25 cellular contexts compared by ENCODE assay signal in genomic region chr1:6476483-6476882, GRCh38. TPM values are rescaled to one million over a fixed set of nuclear protein-coding genes. Genes with fewer than 3 reads are reported as not detected.
"Had no signal": no experiment of that assay in that cellular context is flagged by ENCODE, and none has a peak within 500 bp of the region (broad histone marks: within the 10 kb centered on the region; RNA-seq: fewer than 3 reads in every experiment).

No MANE protein-coding gene starts in this region.

- H3K9me3 ChIP-seq: left lung, psoas muscle, suprapubic skin, upper lobe of left lung had no signal

- H3K27ac Mint-ChIP-seq: activated CD4-positive, alpha-beta T cell treated with anti-CD3 and anti-CD28 coated beads, Interleukin-2, amount 10 ng/mL, durations not matched to agents 24 days and 14 days; activated CD8-positive, alpha-beta T cell treated with anti-CD3 and anti-CD28 coated beads for 36 hours; activated naive CD4-positive, alpha-beta T cell treated with anti-CD3 and anti-CD28 coated beads for 36 hours; activated T-helper 2 cell treated with anti-CD3 and anti-CD28 coated beads, Interferon-gamma antibody, Interleukin-2, Interleukin-4, amounts not matched to agents 10 μg/mL and 5 μg/mL and 100 μg/mL, durations not matched to agents 14 hours and 24 hours and 36 hours had no signal

- H3K36me3 Mint-ChIP-seq: naive thymus-derived CD4-positive, alpha-beta T cell had no signal

- ATAC-seq: left lung; naive thymus-derived CD4-positive, alpha-beta T cell had no signal

- H3K27me3 Mint-ChIP-seq: activated CD8-positive, alpha-beta T cell treated with anti-CD3 and anti-CD28 coated beads for 36 hours; brain had no signal

- H3K4me3 ChIP-seq: dorsolateral prefrontal cortex, left lung, neural progenitor cell, psoas muscle, smooth muscle cell, suprapubic skin, upper lobe of left lung had no signal

- DNase-seq: activated CD4-positive, alpha-beta T cell treated with anti-CD3 and anti-CD28 coated beads, Interleukin-2, amount 10 ng/mL, durations not matched to agents 24 days and 14 days; activated CD8-positive, alpha-beta T cell treated with anti-CD3 and anti-CD28 coated beads for 36 hours; activated naive CD4-positive, alpha-beta T cell treated with anti-CD3 and anti-CD28 coated beads for 36 hours; activated T-cell treated with anti-CD3 and anti-CD28 coated beads, Interleukin-2, amount 50 U/mL, for 1 hour; anterior cingulate cortex; caudate nucleus; dorsolateral prefrontal cortex; erythroblast; left lung; mammary epithelial cell; naive thymus-derived CD4-positive, alpha-beta T cell; psoas muscle; right cardiac atrium; stimulated activated CD4-positive, alpha-beta T cell treated with anti-CD3 and anti-CD28 coated beads, Interleukin-4, amount 100 ng/mL, for 1 hour; stimulated activated naive CD8-positive, alpha-beta T cell treated with anti-CD3 and anti-CD28 coated beads, Interleukin-15, amount 100 ng/mL, for 72 hours; T-helper 1 cell; T-helper 9 cell had no signal

- H3K9ac ChIP-seq: neural progenitor cell had no signal

- H3K27me3 ChIP-seq: dorsolateral prefrontal cortex, left lung, suprapubic skin, upper lobe of left lung had no signal

- H3K4me1 ChIP-seq: left lung, psoas muscle had no signal

- H3K27ac ChIP-seq: dorsolateral prefrontal cortex, left lung, psoas muscle, suprapubic skin, upper lobe of left lung had no signal

- H3K4me3 Mint-ChIP-seq: activated CD4-positive, alpha-beta T cell treated with anti-CD3 and anti-CD28 coated beads, Interleukin-2, amount 10 ng/mL, durations not matched to agents 24 days and 14 days; activated CD8-positive, alpha-beta T cell treated with anti-CD3 and anti-CD28 coated beads for 36 hours; activated naive CD4-positive, alpha-beta T cell treated with anti-CD3 and anti-CD28 coated beads for 36 hours; brain; naive thymus-derived CD4-positive, alpha-beta T cell; neural progenitor cell; stimulated activated naive CD8-positive, alpha-beta T cell treated with anti-CD3 and anti-CD28 coated beads, Interleukin-15, amount 100 ng/mL, for 72 hours had no signal

- H3K9me3 Mint-ChIP-seq: activated CD4-positive, alpha-beta T cell treated with anti-CD3 and anti-CD28 coated beads, Interleukin-2, amount 10 ng/mL, durations not matched to agents 24 days and 14 days; activated CD8-positive, alpha-beta T cell treated with anti-CD3 and anti-CD28 coated beads for 36 hours; activated naive CD4-positive, alpha-beta T cell treated with anti-CD3 and anti-CD28 coated beads for 36 hours; activated T-helper 2 cell treated with anti-CD3 and anti-CD28 coated beads, Interferon-gamma antibody, Interleukin-2, Interleukin-4, amounts not matched to agents 10 μg/mL and 5 μg/mL and 100 μg/mL, durations not matched to agents 14 hours and 24 hours and 36 hours; brain; naive thymus-derived CD4-positive, alpha-beta T cell; neural progenitor cell; stimulated activated naive CD8-positive, alpha-beta T cell treated with anti-CD3 and anti-CD28 coated beads, Interleukin-15, amount 100 ng/mL, for 72 hours had no signal

- H3K36me3 ChIP-seq: neural progenitor cell had no signal

RNA-seq across cellular contexts. Expression of gene ESPN, which starts 51.9 kb away (rescaled TPM):
- total RNA-seq: frontal cortex, osteoblast, psoas muscle, smooth muscle cell had no signal

RNA-seq across cellular contexts. Expression of gene HES2, which starts 56.8 kb away (rescaled TPM):
- total RNA-seq: frontal cortex, osteoblast had no signal
